14 cellular contexts compared by ENCODE assay signal in genomic region chr10:74855439-74855838, GRCh38. TPM values are rescaled to one million over a fixed set of nuclear protein-coding genes. Genes with fewer than 3 reads are reported as not detected.
DNase-seq lines count a peak whose midpoint lies in the region; ATAC-seq and TF ChIP-seq lines count a peak whose summit lies in the region.
"Had no signal": no experiment of that assay in that cellular context is flagged by ENCODE, and none has a peak within 500 bp of the region (broad histone marks: within the 10 kb centered on the region; RNA-seq: fewer than 3 reads in every experiment).

No MANE protein-coding gene starts in this region.

- H3K4me1 ChIP-seq in MM.1S (ENCODE audit: low read length) (peaks cover 15% of the 10 kb centered on the region), smooth muscle cell (ENCODE audit: low read depth) (no peaks in the 10 kb centered on the region)

- H3K4me2 ChIP-seq in MM.1S (ENCODE audit: low read depth, low read length) (peak overlapping the region; percentile 30; the same call in 1 of the 2 replicates), smooth muscle cell (no peak overlapping the region)

- peaks cover 7% of the 10 kb centered on the region; the same call in 1 of the 2 replicates for H3F3A ChIP-seq in MM.1S (ENCODE audit: insufficient read depth, low read length)
- peaks cover 4% of the 10 kb centered on the region for H3F3A ChIP-seq in smooth muscle cell (ENCODE audit: low read depth)

- peak overlapping the region; percentile 39; the same call in 1 of the 2 replicates for H3K4me3 ChIP-seq in GM12865 (ENCODE audit: low read depth, low read length)
- no peak overlapping the region for H3K4me3 ChIP-seq in MM.1S (ENCODE audit: low read length)
- no peak overlapping the region for H3K4me3 ChIP-seq in smooth muscle cell
- H3K4me3 ChIP-seq: lung had no signal

- H3K36me3 ChIP-seq in MM.1S (replicated peaks; ENCODE audit: insufficient read depth, low read length): no peaks in the 10 kb centered on the region
- H3K36me3 ChIP-seq in smooth muscle cell (ENCODE audit: low read depth): no peaks in the 10 kb centered on the region

- H3K9ac ChIP-seq in MM.1S (ENCODE audit: low read length) (no peak overlapping the region), smooth muscle cell (ENCODE audit: low read depth) (no peak overlapping the region)

- TF ChIP-seq CTCF in GM12865 (IDR thresholded peaks at IDR 0.05; ENCODE audit: insufficient read depth, low read depth, low read length, missing control alignments) (no peak), MM.1S (IDR thresholded peaks at IDR 0.05; ENCODE audit: low read length) (no peak), smooth muscle cell (IDR thresholded peaks at IDR 0.05; ENCODE audit: borderline replicate concordance, insufficient read depth, poor library complexity, severe bottlenecking) (no peak)

- H4K20me1 ChIP-seq in MM.1S (ENCODE audit: insufficient read depth, low read length): no peaks in the 10 kb centered on the region
- H4K20me1 ChIP-seq in smooth muscle cell (ENCODE audit: low read depth): peaks cover 84% of the 10 kb centered on the region

- H3K9me3 ChIP-seq in MM.1S (replicated peaks; ENCODE audit: insufficient read depth, low read length): no peaks in the 10 kb centered on the region
- no peaks in the 10 kb centered on the region for H3K9me3 ChIP-seq in smooth muscle cell (replicated peaks; ENCODE audit: low read depth)

- no peak overlapping the region for H2AFZ ChIP-seq in MM.1S (ENCODE audit: low read length)
- no peak overlapping the region for H2AFZ ChIP-seq in smooth muscle cell (ENCODE audit: low read depth)

- H3K27me3 ChIP-seq in MM.1S (replicated peaks; ENCODE audit: insufficient read depth, low read length): no peaks in the 10 kb centered on the region
- no peaks in the 10 kb centered on the region for H3K27me3 ChIP-seq in smooth muscle cell (ENCODE audit: low read depth)

- H3K27ac ChIP-seq in MM.1S (ENCODE audit: low read length): peak overlapping the region; percentile 51; the same call in 1 of the 2 replicates
- H3K27ac ChIP-seq in smooth muscle cell (ENCODE audit: low read depth): peak overlapping the region; percentile 7

- no peak for DNase-seq in GM12865 (ENCODE audit: low read depth)
- DNase-seq in MM.1S: no peak
- DNase-seq in cerebellum (ENCODE audit: low spot score): peak; percentile 14
- no peak for DNase-seq in smooth muscle cell (lab: John Stamatoyannopoulos, UW; ENCODE audit: unreplicated experiment)
- no peak for DNase-seq in activated CD4-positive, CD25-positive, alpha-beta regulatory T cell (lab: John Stamatoyannopoulos, UW)
- no peak for DNase-seq in G401 (ENCODE audit: low spot score)
- DNase-seq: activated CD4-positive, alpha-beta T cell treated with anti-CD3 and anti-CD28 coated beads, Interleukin-2, amount 50 U/mL, for 4 hours; activated gamma-delta T cell; effector CD4-positive, alpha-beta T cell; NCI-H526 treated with DMSO at 0.1 percent for 48 hours; occipital lobe; RPMI8226 had no signal

- H3K79me2 ChIP-seq in MM.1S (ENCODE audit: low read length) (peaks cover 77% of the 10 kb centered on the region), smooth muscle cell (ENCODE audit: low read depth) (peaks cover 52% of the 10 kb centered on the region)

- ATAC-seq in HG03378 (IDR thresholded peaks at IDR 0.05; ENCODE audit: unreplicated experiment): no peak

- H3K9me2 ChIP-seq in MM.1S (replicated peaks; ENCODE audit: insufficient read depth, low read length): no peaks in the 10 kb centered on the region

- in situ Hi-C loops in G401 (cut with HindIII; ENCODE audit: low sequenced_read_pairs): no loop called here

RNA-seq across cellular contexts. Expression of gene KAT6B, which starts 29.0 kb away (rescaled TPM):
- total RNA-seq in cerebellum: 136 TPM
- 12.2 and 19.8 TPM in 2 replicates for total RNA-seq in smooth muscle cell
- polyA plus RNA-seq in smooth muscle cell: 9.0 and 13.5 TPM in 2 replicates
- 16.1 and 24.2 TPM in 2 replicates for total RNA-seq in G401 (2014; rRNA removed; shearing (Covaris generic))
